ENCODE assay signal across 10 cellular contexts in genomic region chr15:28919201-28919627, GRCh38. TPM values are rescaled to one million over a fixed set of nuclear protein-coding genes. Genes with fewer than 3 reads are reported as not detected.
DNase-seq lines count a peak whose midpoint lies in the region; FAIRE-seq and TF ChIP-seq lines count a peak whose summit lies in the region.
"Had no signal": no experiment of that assay in that cellular context is flagged by ENCODE, and none has a peak within 500 bp of the region (broad histone marks: within the 10 kb centered on the region; RNA-seq: fewer than 3 reads in every experiment).

No MANE protein-coding gene starts in this region.

- H3K9me3 Mint-ChIP-seq in glutamatergic neuron (ENCODE audit: unreplicated experiment), result peaks cover 6% of the 10 kb centered on the region

- H3K27ac Mint-ChIP-seq in glutamatergic neuron (ENCODE audit: unreplicated experiment), result peak overlapping the region; percentile 48

- FAIRE-seq in frontal cortex (lab: Jason Lieb, UNC), result no peak

- 66 to 80% (median 73%) methylated on average over 15 to 17 of the region's 17 CpGs for WGBS in stomach, 5 donors

- no peak overlapping the region for H3K4me3 Mint-ChIP-seq in glutamatergic neuron (ENCODE audit: unreplicated experiment)

- TF ChIP-seq EP300 in stomach (IDR thresholded peaks at IDR 0.05), result no peak

- intact Hi-C loops in stomach (cut with DNase I; ENCODE audit: low total_unique reads), result no loop called here

- H3K27ac ChIP-seq in stomach, result no peak overlapping the region

- H3K4me1 ChIP-seq in stomach, result no peaks in the 10 kb centered on the region

- peaks cover 25% of the 10 kb centered on the region for H3K4me1 Mint-ChIP-seq in glutamatergic neuron (ENCODE audit: low read depth, unreplicated experiment)

- TF ChIP-seq CTCF in glutamatergic neuron (IDR thresholded peaks at IDR 0.05; ENCODE audit: partially characterized antibody, unreplicated experiment), result no peak
- TF ChIP-seq CTCF in stomach (IDR thresholded peaks at IDR 0.05), result no peak

- peaks cover 7% of the 10 kb centered on the region for H3K27me3 Mint-ChIP-seq in glutamatergic neuron (ENCODE audit: unreplicated experiment)

- no peaks in the 10 kb centered on the region for H3K36me3 ChIP-seq in stomach

- H3K27me3 ChIP-seq in stomach, result peaks cover 0 to 39% (median 0%) of the 10 kb centered on the region in 3 donors

- no peak for TF ChIP-seq POLR2A in stomach (IDR thresholded peaks at IDR 0.05)

- DNase-seq in MV-4-11 (lab: John Stamatoyannopoulos, UW), result peak; percentile 58
- DNase-seq in activated CD4-positive, alpha-beta T cell treated with anti-CD3 and anti-CD28 coated beads, Interleukin-2, amount 50 U/mL, for 1 hour, result peak; percentile 26
- DNase-seq in glutamatergic neuron, result no peak
- peak; percentile 17 to 20 for DNase-seq in stimulated activated CD8-positive, alpha-beta memory T cell treated with anti-CD3 and anti-CD28 coated beads, Interleukin-7, amount 100 ng/mL, for 48 hours (ENCODE audit: extremely low read depth in 1 of 2, low read depth in 1 of 2)
- DNase-seq in stomach, result no peak
- DNase-seq in frontal cortex (ENCODE audit: low spot score in 2 of 2), result no peak
- no peak for DNase-seq in NCI-H1092 (lab: John Stamatoyannopoulos, UW)
- DNase-seq in D341Med (ENCODE audit: low spot score), result no peak
- DNase-seq: NCI-H1417 had no signal

- no peaks in the 10 kb centered on the region for H3K9me3 ChIP-seq in stomach

- H3K4me3 ChIP-seq in stomach, result peak overlapping the region in 1 of 4 donors; percentile 15

- peaks cover 8% of the 10 kb centered on the region for H3K36me3 Mint-ChIP-seq in glutamatergic neuron (ENCODE audit: unreplicated experiment)

RNA-seq across cellular contexts. Expression of gene APBA2, which starts 33.4 kb away (rescaled TPM):
- total RNA-seq in glutamatergic neuron (ENCODE audit: unreplicated experiment) (166 TPM), stomach (10 to 100 TPM in 1 of 5 donors, 1 to 10 TPM in 2, under 1 TPM in 1, not detected in 1; 0.45 to 13.3 (median 8.7) TPM), frontal cortex (117 TPM)
- polyA plus RNA-seq in stomach, result 1 to 10 TPM in 1 of 3 donors, under 1 TPM in 2; 0.62 to 2.0 (median 0.85) TPM
- total RNA-seq: myocyte had no signal

Comparison
In these comparisons a context has a peak if more than half of its experiments do, and no peak if none do; other contexts are left out.
1. DNase-seq: peak in MV-4-11 (single experiment), activated CD4-positive, alpha-beta T cell treated with anti-CD3 and anti-CD28 coated beads, Interleukin-2, amount 50 U/mL, for 1 hour (single experiment) and stimulated activated CD8-positive, alpha-beta memory T cell treated with anti-CD3 and anti-CD28 coated beads, Interleukin-7, amount 100 ng/mL, for 48 hours (2 of 2); none in glutamatergic neuron (single experiment), stomach (single experiment), frontal cortex (0 of 2), NCI-H1092 (single experiment) and D341Med (single experiment).